ENCODE assay signal across 14 cellular contexts in the genomic region with DNA sequence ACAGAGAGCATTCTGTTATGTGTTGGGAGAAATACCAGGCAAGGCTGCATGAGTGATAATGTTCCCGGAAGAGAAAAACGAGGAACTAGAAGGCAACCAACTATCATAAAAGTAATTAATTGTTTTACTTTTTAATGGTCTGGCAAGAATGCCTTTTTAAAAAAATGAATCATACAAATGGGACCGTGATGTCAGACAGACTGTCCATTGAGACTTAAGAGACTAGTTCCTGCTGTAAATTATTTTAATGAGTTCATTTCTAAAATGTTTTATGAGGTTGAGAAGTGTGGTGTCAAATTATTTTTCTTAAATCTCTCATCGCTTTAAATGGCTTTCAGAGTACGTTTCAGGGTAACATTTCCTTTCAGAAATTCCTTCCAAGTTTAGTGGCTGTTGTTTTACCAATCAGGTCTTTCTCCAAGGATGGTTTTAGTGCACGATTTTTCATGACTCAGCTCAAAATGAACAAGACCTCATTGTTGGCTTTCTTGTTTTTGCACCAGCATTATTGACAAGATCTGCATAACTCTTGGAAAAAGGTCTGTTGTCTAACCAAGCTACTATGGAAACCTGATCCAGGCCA.
DNase-seq lines count a peak whose midpoint lies in the region; ATAC-seq and TF ChIP-seq lines count a peak whose summit lies in the region.
"Had no signal": no experiment of that assay in that cellular context is flagged by ENCODE, and none has a peak within 500 bp of the region (broad histone marks: within the 10 kb centered on the region; RNA-seq: fewer than 3 reads in every experiment).

No MANE protein-coding gene starts in this region.

- no peaks in the 10 kb centered on the region for H3K36me3 ChIP-seq in mammary epithelial cell (ENCODE audit: insufficient read depth, low read length)
- H3K36me3 ChIP-seq in mesodermal cell (ENCODE audit: control insufficient read depth, insufficient read depth, low read length) = no peaks in the 10 kb centered on the region
- no peaks in the 10 kb centered on the region for H3K36me3 ChIP-seq in tibial nerve
- H3K36me3 ChIP-seq in heart left ventricle = no peaks in the 10 kb centered on the region

- H3K4me3 Mint-ChIP-seq in HFFc6 = peak overlapping the region; percentile 28; the same call in 1 of the 2 replicates
- H3K4me3 Mint-ChIP-seq: naive thymus-derived CD4-positive, alpha-beta T cell had no signal

- H3K27ac ChIP-seq in mammary epithelial cell (ENCODE audit: insufficient read depth, low read depth, low read length) = peak overlapping the region; percentile 85
- H3K27ac ChIP-seq in mesodermal cell (ENCODE audit: low read depth, low read length, severe bottlenecking) = peak overlapping the region; percentile 80
- peak overlapping the region in 3 of 4 donors; percentile 13 to 86 (median 66) for H3K27ac ChIP-seq in tibial nerve
- peak overlapping the region in 5 of 12 donors; percentile 0 to 51 (median 33) for H3K27ac ChIP-seq in heart left ventricle

- H3K9ac ChIP-seq in mammary epithelial cell (ENCODE audit: insufficient read depth, low read length) = no peak overlapping the region

- no peak for TF ChIP-seq EP300 in tibial nerve (IDR thresholded peaks at IDR 0.05)

- no peak overlapping the region for H3K4me3 ChIP-seq in mammary epithelial cell (replicated peaks in 1 of 3; ENCODE audit: insufficient read depth in 1 of 3, low read depth in 2 of 3, low read length in 3 of 3)
- no peak overlapping the region for H3K4me3 ChIP-seq in mesodermal cell (ENCODE audit: extremely low read depth, insufficient read depth, low read length, poor library complexity, severe bottlenecking)
- H3K4me3 ChIP-seq in tibial nerve = no peak overlapping the region
- no peak overlapping the region for H3K4me3 ChIP-seq in heart left ventricle

- no peaks in the 10 kb centered on the region for H4K20me1 ChIP-seq in mammary epithelial cell (ENCODE audit: insufficient read depth, low read length)

- H3K9me3 Mint-ChIP-seq in HFFc6 = peaks cover 6% of the 10 kb centered on the region; the same call in 1 of the 2 replicates

- peak overlapping the region; percentile 62 for H3K4me2 ChIP-seq in mammary epithelial cell (ENCODE audit: insufficient read depth, low read depth, low read length)

- CTCF ChIA-PET in mammary epithelial cell (lab: Charles Lee; ENCODE audit: low non-redundant PET) = no interaction called here

- in situ Hi-C loops in mammary epithelial cell (cut with MboI; ENCODE audit: low sequenced_read_pairs in 2 of 2) = no loop called here

- no peaks in the 10 kb centered on the region for H3K36me3 Mint-ChIP-seq in HFFc6 (ENCODE audit: low read depth)

- peak overlapping the region; percentile 54 for H3K27ac Mint-ChIP-seq in HFFc6
- H3K27ac Mint-ChIP-seq: naive thymus-derived CD4-positive, alpha-beta T cell had no signal

- no peak for ATAC-seq in heart left ventricle
- ATAC-seq: naive thymus-derived CD4-positive, alpha-beta T cell had no signal

- no peaks in the 10 kb centered on the region for H3K79me2 ChIP-seq in mammary epithelial cell (ENCODE audit: insufficient read depth, low read length)

- DNase-seq in HFFc6 (peak; percentile 52), mammary epithelial cell (peak; percentile 80), tibial nerve (ENCODE audit: low spot score in 2 of 2) (no peak), NCI-H526 (lab: John Stamatoyannopoulos, UW) (no peak), heart left ventricle (no peak), NCI-H524 (lab: John Stamatoyannopoulos, UW) (no peak), erythroblast (lab: John Stamatoyannopoulos, UW) (no peak)
- DNase-seq: activated CD8-positive, alpha-beta memory T cell treated with anti-CD3 and anti-CD28 coated beads, Interleukin-2, amount 50 U/mL, for 48 hours; Caco-2; KBM-7; naive thymus-derived CD4-positive, alpha-beta T cell; NCI-H226; RPMI8226 had no signal

- H3K27me3 Mint-ChIP-seq in HFFc6 (ENCODE audit: insufficient read depth) = peaks cover 28% of the 10 kb centered on the region

- H3K4me1 Mint-ChIP-seq in HFFc6 (ENCODE audit: low read depth) = peaks cover 45% of the 10 kb centered on the region

- TF ChIP-seq POLR2A in tibial nerve (IDR thresholded peaks at IDR 0.05) (no peak), heart left ventricle (IDR thresholded peaks at IDR 0.05) (no peak), erythroblast (IDR thresholded peaks at IDR 0.05; ENCODE audit: low read length) (no peak)

- H3K9me3 ChIP-seq in mammary epithelial cell (replicated peaks; ENCODE audit: insufficient read depth, low read length) (no peaks in the 10 kb centered on the region), mesodermal cell (ENCODE audit: control insufficient read depth, low read length) (peaks cover 5% of the 10 kb centered on the region), tibial nerve (no peaks in the 10 kb centered on the region), heart left ventricle (peaks cover 0 to 8% (median 1%) of the 10 kb centered on the region in 12 donors)

- TF ChIP-seq CTCF in HFFc6 (IDR thresholded peaks at IDR 0.05) (no peak), mammary epithelial cell (conservative IDR thresholded peaks at IDR 0.05 in 1 of 2, IDR thresholded peaks at IDR 0.05 in 1 of 2; ENCODE audit: extremely low read depth in 1 of 2, insufficient read depth in 1 of 2, low read depth in 1 of 2, low read length in 2 of 2) (no peak), tibial nerve (IDR thresholded peaks at IDR 0.05) (no peak), heart left ventricle (IDR thresholded peaks at IDR 0.05) (no peak)

- intact Hi-C loops in mammary epithelial cell (cut with micrococcal nuclease) (loop anchor here (5.0 kb wide), 1 partner anchor 44 kb away; no protein-coding TSS in a partner anchor), heart left ventricle (cut with DNase I) (loop anchor here in 1 of 10 donors (10.0 kb wide), 1 partner anchor 84 kb away; the partner anchor contains the start of gene ARHGAP5)

- H3K4me1 ChIP-seq in mammary epithelial cell (ENCODE audit: insufficient read depth, low read length) (peaks cover 39% of the 10 kb centered on the region), mesodermal cell (ENCODE audit: control insufficient read depth, insufficient read depth, low read length, poor library complexity, severe bottlenecking) (peaks cover 41% of the 10 kb centered on the region), tibial nerve (peaks cover 0 to 56% (median 7%) of the 10 kb centered on the region in 4 donors), heart left ventricle (peaks cover 0 to 47% (median 16%) of the 10 kb centered on the region in 12 donors)

- no TSS peak for BruUV-seq in mammary epithelial cell (replicated peaks; lab: Mats Ljungman, UMichigan)

- 17% methylated on average over 6 of the region's 6 CpGs for WGBS in mammary epithelial cell (ENCODE audit: low coverage, missing lambda C conversion rate)
- 74 to 83% methylated on average over 1 to 3 of the region's 6 CpGs for WGBS in mesodermal cell (ENCODE audit: insufficient coverage in 2 of 2), 2 experiments
- WGBS in tibial nerve, 2 donors = 19 to 27% methylated on average over 6 of the region's 6 CpGs
- 57 to 64% (median 60%) methylated on average over 6 of the region's 6 CpGs for WGBS in heart left ventricle, 4 donors

- H3K27me3 ChIP-seq in mammary epithelial cell (ENCODE audit: insufficient read depth, low read length) = no peaks in the 10 kb centered on the region
- H3K27me3 ChIP-seq in tibial nerve = no peaks in the 10 kb centered on the region
- H3K27me3 ChIP-seq in heart left ventricle = no peaks in the 10 kb centered on the region

- H2AFZ ChIP-seq in mammary epithelial cell (ENCODE audit: low read depth, low read length) = peak overlapping the region; percentile 67

- dilution Hi-C loops in mammary epithelial cell (cut with HindIII; ENCODE audit: low sequenced_read_pairs) = no loop called here

Comparison
In these comparisons a context has a peak if more than half of its experiments do, and no peak if none do; other contexts are left out.
1. DNase-seq: peak in HFFc6 (single experiment) and mammary epithelial cell (single experiment); none in tibial nerve (0 of 2), NCI-H526 (0 of 2), heart left ventricle (0 of 5), NCI-H524 (0 of 2) and erythroblast (0 of 2).